Comparison of ENCODE assay signal across 1 cellular context in genomic region chr20:16729565-16730460, GRCh38.
TF ChIP-seq lines count a peak whose summit lies in the region.

SNRPB2 (plus strand) TSS chr20:16730026; CDS start chr20:16731703, 1,677 bp downstream.

TF ChIP-seq in HepG2, 621 proteins besides CTCF, POLR2A, EP300 and RAD21 (continued from another document and continues in another):
- TF ChIP-seq, protein P1, sequence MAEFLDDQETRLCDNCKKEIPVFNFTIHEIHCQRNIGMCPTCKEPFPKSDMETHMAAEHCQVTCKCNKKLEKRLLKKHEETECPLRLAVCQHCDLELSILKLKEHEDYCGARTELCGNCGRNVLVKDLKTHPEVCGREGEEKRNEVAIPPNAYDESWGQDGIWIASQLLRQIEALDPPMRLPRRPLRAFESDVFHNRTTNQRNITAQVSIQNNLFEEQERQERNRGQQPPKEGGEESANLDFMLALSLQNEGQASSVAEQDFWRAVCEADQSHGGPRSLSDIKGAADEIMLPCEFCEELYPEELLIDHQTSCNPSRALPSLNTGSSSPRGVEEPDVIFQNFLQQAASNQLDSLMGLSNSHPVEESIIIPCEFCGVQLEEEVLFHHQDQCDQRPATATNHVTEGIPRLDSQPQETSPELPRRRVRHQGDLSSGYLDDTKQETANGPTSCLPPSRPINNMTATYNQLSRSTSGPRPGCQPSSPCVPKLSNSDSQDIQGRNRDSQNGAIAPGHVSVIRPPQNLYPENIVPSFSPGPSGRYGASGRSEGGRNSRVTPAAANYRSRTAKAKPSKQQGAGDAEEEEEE (CRISPR knock-in tag; IDR thresholded peaks at IDR 0.05; ENCODE audit: borderline replicate concordance): no peak
- TF ChIP-seq DMTF1 (CRISPR knock-in tag; IDR thresholded peaks at IDR 0.05) (peak; percentile 84; the same call in 1 of the 2 replicates), MED13 (CRISPR knock-in tag; IDR thresholded peaks at IDR 0.05) (0 out of 2 replicates have a peak, but pooled peaks have one; percentile 39), PPARG (CRISPR knock-in tag; conservative IDR thresholded peaks at IDR 0.05) (peak; percentile 81), RCOR2 (CRISPR knock-in tag; IDR thresholded peaks at IDR 0.05) (peak; percentile 58; the same call in 1 of the 2 replicates), JUNB (CRISPR knock-in tag; IDR thresholded peaks at IDR 0.05; ENCODE audit: borderline replicate concordance) (peak; percentile 76; the same call in 1 of the 2 replicates), PHF21A (CRISPR knock-in tag; IDR thresholded peaks at IDR 0.05) (peak; percentile 63), NCOA5 (CRISPR knock-in tag; IDR thresholded peaks at IDR 0.05) (0 out of 2 replicates have a peak, but pooled peaks have one; percentile 28), ZFP82 (CRISPR knock-in tag; IDR thresholded peaks at IDR 0.05; ENCODE audit: borderline replicate concordance) (no peak; the same call in 1 of the 2 replicates), PRDM15 (CRISPR knock-in tag; IDR thresholded peaks at IDR 0.05) (peak; percentile 91), CREM (IDR thresholded peaks at IDR 0.05) (peak; percentile 100), CREM (CRISPR knock-in tag; IDR thresholded peaks at IDR 0.05) (peak; percentile 94), POLR2G (IDR thresholded peaks at IDR 0.05; ENCODE audit: low read depth, low read length) (peak; percentile 95), PRPF4 (IDR thresholded peaks at IDR 0.05; ENCODE audit: low read depth, low read length, poor library complexity, severe bottlenecking) (no peak), SMAD9 (CRISPR knock-in tag; IDR thresholded peaks at IDR 0.05) (peak; percentile 99), KIAA2018 (CRISPR knock-in tag; IDR thresholded peaks at IDR 0.05; ENCODE audit: borderline replicate concordance) (peak; percentile 94), ZNF280B (CRISPR knock-in tag; IDR thresholded peaks at IDR 0.05; ENCODE audit: borderline replicate concordance) (peak; percentile 100), FOSL1 (CRISPR knock-in tag; IDR thresholded peaks at IDR 0.05; ENCODE audit: borderline replicate concordance) (no peak), KAT2B (IDR thresholded peaks at IDR 0.05; ENCODE audit: borderline replicate concordance, low read depth, low read length) (no peak), HNF4A (CRISPR knock-in tag; IDR thresholded peaks at IDR 0.05) (peak; percentile 25), ZNF800 (CRISPR knock-in tag; IDR thresholded peaks at IDR 0.05) (peak; percentile 57; the same call in 1 of the 2 replicates), ZSCAN31 (CRISPR knock-in tag; IDR thresholded peaks at IDR 0.05; ENCODE audit: low read depth) (peak; percentile 97; the same call in 1 of the 2 replicates), FOXK2 (IDR thresholded peaks at IDR 0.05) (peak; percentile 81), GTF2F1 (IDR thresholded peaks at IDR 0.05; ENCODE audit: low read length) (peak; percentile 57), IRX3 (CRISPR knock-in tag; IDR thresholded peaks at IDR 0.05; ENCODE audit: borderline replicate concordance, low read depth) (peak; percentile 92; the same call in 1 of the 2 replicates), PAX8 (CRISPR knock-in tag; IDR thresholded peaks at IDR 0.05; ENCODE audit: borderline replicate concordance) (peak; percentile 95; the same call in 1 of the 2 replicates), ZNF672 (CRISPR knock-in tag; IDR thresholded peaks at IDR 0.05) (0 out of 2 replicates have a peak, but pooled peaks have one; percentile 53), GLMP (CRISPR knock-in tag; IDR thresholded peaks at IDR 0.05; ENCODE audit: borderline replicate concordance) (no peak)
- TF ChIP-seq, protein P2, sequence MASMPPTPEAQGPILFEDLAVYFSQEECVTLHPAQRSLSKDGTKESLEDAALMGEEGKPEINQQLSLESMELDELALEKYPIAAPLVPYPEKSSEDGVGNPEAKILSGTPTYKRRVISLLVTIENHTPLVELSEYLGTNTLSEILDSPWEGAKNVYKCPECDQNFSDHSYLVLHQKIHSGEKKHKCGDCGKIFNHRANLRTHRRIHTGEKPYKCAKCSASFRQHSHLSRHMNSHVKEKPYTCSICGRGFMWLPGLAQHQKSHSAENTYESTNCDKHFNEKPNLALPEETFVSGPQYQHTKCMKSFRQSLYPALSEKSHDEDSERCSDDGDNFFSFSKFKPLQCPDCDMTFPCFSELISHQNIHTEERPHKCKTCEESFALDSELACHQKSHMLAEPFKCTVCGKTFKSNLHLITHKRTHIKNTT (CRISPR knock-in tag; IDR thresholded peaks at IDR 0.05): no peak
- TF ChIP-seq, protein P3, sequence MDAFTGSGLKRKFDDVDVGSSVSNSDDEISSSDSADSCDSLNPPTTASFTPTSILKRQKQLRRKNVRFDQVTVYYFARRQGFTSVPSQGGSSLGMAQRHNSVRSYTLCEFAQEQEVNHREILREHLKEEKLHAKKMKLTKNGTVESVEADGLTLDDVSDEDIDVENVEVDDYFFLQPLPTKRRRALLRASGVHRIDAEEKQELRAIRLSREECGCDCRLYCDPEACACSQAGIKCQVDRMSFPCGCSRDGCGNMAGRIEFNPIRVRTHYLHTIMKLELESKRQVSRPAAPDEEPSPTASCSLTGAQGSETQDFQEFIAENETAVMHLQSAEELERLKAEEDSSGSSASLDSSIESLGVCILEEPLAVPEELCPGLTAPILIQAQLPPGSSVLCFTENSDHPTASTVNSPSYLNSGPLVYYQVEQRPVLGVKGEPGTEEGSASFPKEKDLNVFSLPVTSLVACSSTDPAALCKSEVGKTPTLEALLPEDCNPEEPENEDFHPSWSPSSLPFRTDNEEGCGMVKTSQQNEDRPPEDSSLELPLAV (CRISPR knock-in tag; conservative IDR thresholded peaks at IDR 0.05; ENCODE audit: low read depth): peak; percentile 36; the same call in 1 of the 2 replicates
